14 cellular contexts compared by ENCODE assay signal in genomic region chr4:121594796-121595526, GRCh38.
A peak's percentile ranks its signal among the peaks of the same experiment; 100 is the strongest.
DNase-seq lines count a peak whose midpoint lies in the region; ATAC-seq and TF ChIP-seq lines count a peak whose summit lies in the region.
"Had no signal": no experiment of that assay in that cellular context is flagged by ENCODE, and none has a peak within 500 bp of the region (broad histone marks: within the 10 kb centered on the region; RNA-seq: fewer than 3 reads in every experiment).

No MANE protein-coding gene starts in this region.

- H3K9me3 Mint-ChIP-seq in activated T-helper 17 cell treated with anti-CD3 and anti-CD28 coated beads, Interleukin-2, amount 50 U/mL, for 72 hours, result no peaks in the 10 kb centered on the region
- no peaks in the 10 kb centered on the region for H3K9me3 Mint-ChIP-seq in activated CD4-positive, alpha-beta memory T cell treated with anti-CD3 and anti-CD28 coated beads, Interleukin-2, amount 10 ng/mL, durations not matched to agents 7 days and 5 days
- no peaks in the 10 kb centered on the region for H3K9me3 Mint-ChIP-seq in activated naive CD4-positive, alpha-beta T cell treated with anti-CD3 and anti-CD28 coated beads, Interleukin-2, amount 50 U/mL, for 72 hours
- H3K9me3 Mint-ChIP-seq: T-helper 2 cell treated with Interferon-gamma antibody and Interleukin-4, amounts not matched to agents 5 μg/mL and 100 μg/mL, for 36 hours had no signal

- H3K36me3 ChIP-seq in fibroblast of lung (ENCODE audit: control insufficient read depth, insufficient read depth, low read length) (no peaks in the 10 kb centered on the region), lower lobe of right lung (no peaks in the 10 kb centered on the region), testis (ENCODE audit: low read depth, missing control alignments) (no peaks in the 10 kb centered on the region)

- no peak overlapping the region for H3K4me2 ChIP-seq in fibroblast of lung (ENCODE audit: extremely low read depth, insufficient read depth, low read length)

- H3K27ac ChIP-seq in fibroblast of lung (ENCODE audit: insufficient read depth, low read length) (no peak overlapping the region), lower lobe of right lung (peak overlapping the region; percentile 16), testis (peak overlapping the region in 1 of 2 donors; percentile 5)
- H3K27ac ChIP-seq: skin epidermis had no signal

- 77 to 93% methylated on average over 3 of the region's 3 CpGs for WGBS in testis, 2 donors

- no peaks in the 10 kb centered on the region for H3K4me1 Mint-ChIP-seq in activated T-helper 17 cell treated with anti-CD3 and anti-CD28 coated beads, Interleukin-2, amount 50 U/mL, for 72 hours
- peaks cover 5% of the 10 kb centered on the region for H3K4me1 Mint-ChIP-seq in activated CD4-positive, alpha-beta memory T cell treated with anti-CD3 and anti-CD28 coated beads, Interleukin-2, amount 10 ng/mL, durations not matched to agents 7 days and 5 days

- CTCF ChIA-PET in activated CD4-positive, alpha-beta memory T cell treated with anti-CD3 and anti-CD28 coated beads, Interleukin-2, amount 10 ng/mL, durations not matched to agents 7 days and 5 days (lab: Charles Lee), result no interaction called here

- intact Hi-C loops in lower lobe of right lung (cut with DNase I), result no loop called here
- intact Hi-C loops in testis (cut with DNase I; ENCODE audit: low total_unique reads), result no loop called here

- no peaks in the 10 kb centered on the region for H3K36me3 Mint-ChIP-seq in activated T-helper 17 cell treated with anti-CD3 and anti-CD28 coated beads, Interleukin-2, amount 50 U/mL, for 72 hours (ENCODE audit: low read depth)
- H3K36me3 Mint-ChIP-seq in activated CD4-positive, alpha-beta memory T cell treated with anti-CD3 and anti-CD28 coated beads, Interleukin-2, amount 10 ng/mL, durations not matched to agents 7 days and 5 days (ENCODE audit: low read depth), result no peaks in the 10 kb centered on the region
- no peaks in the 10 kb centered on the region for H3K36me3 Mint-ChIP-seq in activated naive CD4-positive, alpha-beta T cell treated with anti-CD3 and anti-CD28 coated beads, Interleukin-2, amount 50 U/mL, for 72 hours
- H3K36me3 Mint-ChIP-seq: activated CD8-positive, alpha-beta memory T cell treated with anti-CD3 and anti-CD28 coated beads, Interleukin-2, amount 10 ng/mL, durations not matched to agents 7 days and 5 days had no signal

- no peaks in the 10 kb centered on the region for H3K79me2 ChIP-seq in fibroblast of lung (ENCODE audit: control insufficient read depth, insufficient read depth, low read length)

- no peaks in the 10 kb centered on the region for H3K27me3 ChIP-seq in fibroblast of lung (ENCODE audit: control insufficient read depth, insufficient read depth, low read length)
- H3K27me3 ChIP-seq in lower lobe of right lung (ENCODE audit: low read depth), result no peaks in the 10 kb centered on the region
- H3K27me3 ChIP-seq in testis, result no peaks in the 10 kb centered on the region

- H3K9ac ChIP-seq in fibroblast of lung (ENCODE audit: insufficient read depth, low read length), result no peak overlapping the region

- no peak for TF ChIP-seq CTCF in fibroblast of lung (conservative IDR thresholded peaks at IDR 0.05 in 1 of 2, IDR thresholded peaks at IDR 0.05 in 1 of 2; ENCODE audit: low read depth in 1 of 2, low read length in 2 of 2)
- no peak for TF ChIP-seq CTCF in lower lobe of right lung (IDR thresholded peaks at IDR 0.05)
- TF ChIP-seq CTCF in testis (IDR thresholded peaks at IDR 0.05), result no peak

- peak; percentile 65 to 76 for ATAC-seq in lower lobe of right lung
- ATAC-seq in activated T-helper 17 cell treated with anti-CD3 and anti-CD28 coated beads, Interleukin-2, amount 50 U/mL, for 72 hours (replicated peaks), result no peak
- no peak for ATAC-seq in activated naive CD4-positive, alpha-beta T cell treated with anti-CD3 and anti-CD28 coated beads, Interleukin-2, amount 50 U/mL, for 72 hours
- ATAC-seq: activated CD8-positive, alpha-beta memory T cell treated with anti-CD3 and anti-CD28 coated beads, Interleukin-2, amount 10 ng/mL, durations not matched to agents 7 days and 5 days; mucosa of descending colon had no signal

- H3K4me1 ChIP-seq in fibroblast of lung (ENCODE audit: control insufficient read depth, extremely low read depth, insufficient read depth, low read length), result no peaks in the 10 kb centered on the region
- H3K4me1 ChIP-seq in lower lobe of right lung, result no peaks in the 10 kb centered on the region
- H3K4me1 ChIP-seq in testis, result peaks cover 4% of the 10 kb centered on the region

- H2AFZ ChIP-seq in fibroblast of lung (ENCODE audit: low read length), result no peak overlapping the region

- H3K4me3 Mint-ChIP-seq in activated T-helper 17 cell treated with anti-CD3 and anti-CD28 coated beads, Interleukin-2, amount 50 U/mL, for 72 hours, result no peak overlapping the region
- no peak overlapping the region for H3K4me3 Mint-ChIP-seq in activated CD4-positive, alpha-beta memory T cell treated with anti-CD3 and anti-CD28 coated beads, Interleukin-2, amount 10 ng/mL, durations not matched to agents 7 days and 5 days
- H3K4me3 Mint-ChIP-seq: activated CD8-positive, alpha-beta memory T cell treated with anti-CD3 and anti-CD28 coated beads, Interleukin-2, amount 10 ng/mL, durations not matched to agents 7 days and 5 days; T-helper 2 cell treated with Interferon-gamma antibody and Interleukin-4, amounts not matched to agents 5 μg/mL and 100 μg/mL, for 36 hours had no signal

- peaks cover 11% of the 10 kb centered on the region for H3K27me3 Mint-ChIP-seq in activated T-helper 17 cell treated with anti-CD3 and anti-CD28 coated beads, Interleukin-2, amount 50 U/mL, for 72 hours
- peaks cover 14% of the 10 kb centered on the region for H3K27me3 Mint-ChIP-seq in activated CD4-positive, alpha-beta memory T cell treated with anti-CD3 and anti-CD28 coated beads, Interleukin-2, amount 10 ng/mL, durations not matched to agents 7 days and 5 days

- no peak for TF ChIP-seq POLR2A in testis (IDR thresholded peaks at IDR 0.05)

- DNase-seq in AG08395 (ENCODE audit: low spot score) (peak; percentile 44), NCI-H226 (peak; percentile 84), fibroblast of lung (ENCODE audit: low read depth in 2 of 2) (peak; percentile 55 to 66), lower lobe of right lung (no peak), testis (no peak)
- DNase-seq in activated CD4-positive, alpha-beta memory T cell treated with anti-CD3 and anti-CD28 coated beads, Interleukin-2, amount 10 ng/mL, durations not matched to agents 7 days and 5 days, result no peak
- DNase-seq in activated naive CD4-positive, alpha-beta T cell treated with anti-CD3 and anti-CD28 coated beads, Interleukin-2, amount 50 U/mL, for 72 hours (ENCODE audit: low spot score in 2 of 2), result no peak
- DNase-seq: activated CD8-positive, alpha-beta memory T cell treated with anti-CD3 and anti-CD28 coated beads, Interleukin-2, amount 10 ng/mL, durations not matched to agents 7 days and 5 days; anterior cingulate cortex; mucosa of descending colon; NCI-H1105 had no signal

- no peaks in the 10 kb centered on the region for H3K9me3 ChIP-seq in fibroblast of lung (ENCODE audit: control insufficient read depth, insufficient read depth, low read depth, low read length)
- no peaks in the 10 kb centered on the region for H3K9me3 ChIP-seq in lower lobe of right lung
- no peaks in the 10 kb centered on the region for H3K9me3 ChIP-seq in testis
- H3K9me3 ChIP-seq: mucosa of descending colon had no signal

- POLR2A ChIA-PET in activated CD4-positive, alpha-beta memory T cell treated with anti-CD3 and anti-CD28 coated beads, Interleukin-2, amount 10 ng/mL, durations not matched to agents 7 days and 5 days (lab: Charles Lee), result no interaction called here

- no peaks in the 10 kb centered on the region for H4K20me1 ChIP-seq in fibroblast of lung (ENCODE audit: control insufficient read depth, extremely low read depth, insufficient read depth, low read length)

- no peak overlapping the region for H3K4me3 ChIP-seq in fibroblast of lung (replicated peaks in 1 of 4; ENCODE audit: control extremely low read depth in 1 of 4, insufficient read depth in 1 of 4, low read depth in 3 of 4, low read length in 4 of 4)
- no peak overlapping the region for H3K4me3 ChIP-seq in lower lobe of right lung
- no peak overlapping the region for H3K4me3 ChIP-seq in testis
- H3K4me3 ChIP-seq: mucosa of descending colon, skin epidermis had no signal

- no peak overlapping the region for H3K27ac Mint-ChIP-seq in activated T-helper 17 cell treated with anti-CD3 and anti-CD28 coated beads, Interleukin-2, amount 50 U/mL, for 72 hours
- H3K27ac Mint-ChIP-seq in activated CD4-positive, alpha-beta memory T cell treated with anti-CD3 and anti-CD28 coated beads, Interleukin-2, amount 10 ng/mL, durations not matched to agents 7 days and 5 days, result no peak overlapping the region
- no peak overlapping the region for H3K27ac Mint-ChIP-seq in activated naive CD4-positive, alpha-beta T cell treated with anti-CD3 and anti-CD28 coated beads, Interleukin-2, amount 50 U/mL, for 72 hours
- H3K27ac Mint-ChIP-seq: activated CD8-positive, alpha-beta memory T cell treated with anti-CD3 and anti-CD28 coated beads, Interleukin-2, amount 10 ng/mL, durations not matched to agents 7 days and 5 days; T-helper 2 cell treated with Interferon-gamma antibody and Interleukin-4, amounts not matched to agents 5 μg/mL and 100 μg/mL, for 36 hours had no signal

Comparison
In these comparisons a context has a peak if more than half of its experiments do, and no peak if none do; other contexts are left out.
1. DNase-seq: peak in AG08395 (single experiment), NCI-H226 (single experiment) and fibroblast of lung (2 of 2); none in lower lobe of right lung (single experiment), testis (single experiment), activated CD4-positive, alpha-beta memory T cell treated with anti-CD3 and anti-CD28 coated beads, Interleukin-2, amount 10 ng/mL, durations not matched to agents 7 days and 5 days (single experiment) and activated naive CD4-positive, alpha-beta T cell treated with anti-CD3 and anti-CD28 coated beads, Interleukin-2, amount 50 U/mL, for 72 hours (0 of 2).
2. ATAC-seq: peak in lower lobe of right lung (2 of 2); none in activated T-helper 17 cell treated with anti-CD3 and anti-CD28 coated beads, Interleukin-2, amount 50 U/mL, for 72 hours (single experiment) and activated naive CD4-positive, alpha-beta T cell treated with anti-CD3 and anti-CD28 coated beads, Interleukin-2, amount 50 U/mL, for 72 hours (0 of 2).